Comparison of ENCODE assay signal across 26 cellular contexts in the genomic region with DNA sequence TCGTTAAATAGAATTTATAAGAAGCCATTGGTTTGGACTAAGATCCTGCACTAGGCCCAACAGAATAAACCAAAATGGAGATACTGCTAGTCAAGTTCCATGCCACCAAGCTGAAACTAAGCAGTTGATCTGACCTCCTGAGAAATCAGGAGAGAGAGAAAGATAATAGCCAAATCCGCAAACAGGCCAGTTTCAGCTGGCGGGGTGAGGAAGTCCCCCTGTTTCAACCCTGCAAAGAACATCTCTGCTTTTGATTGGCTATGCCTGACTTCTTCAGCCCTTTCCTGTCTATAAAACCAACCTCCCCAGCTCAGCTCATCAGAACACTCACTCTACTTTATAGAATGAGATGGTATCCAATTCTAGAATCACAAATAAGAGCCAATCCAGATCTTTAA.
DNase-seq lines count a peak whose midpoint lies in the region; ATAC-seq and TF ChIP-seq lines count a peak whose summit lies in the region.
"Had no signal": no experiment of that assay in that cellular context is flagged by ENCODE, and none has a peak within 500 bp of the region (broad histone marks: within the 10 kb centered on the region; RNA-seq: fewer than 3 reads in every experiment).

No MANE protein-coding gene starts in this region.

- no peaks in the 10 kb centered on the region for H3K9me3 ChIP-seq in right cardiac atrium (ENCODE audit: control insufficient read depth, low read length)
- H3K9me3 ChIP-seq in sigmoid colon = no peaks in the 10 kb centered on the region
- H3K9me3 ChIP-seq: upper lobe of right lung had no signal

- intact Hi-C loops in right cardiac atrium (cut with DNase I) (no loop called here), Right ventricle myocardium inferior (cut with DNase I) (loop anchor here (5.0 to 10.0 kb wide), 2 partner anchors 356 to 539 kb away; no protein-coding TSS in a partner anchor), sigmoid colon (cut with DNase I) (no loop called here)

- H3K27ac ChIP-seq in right cardiac atrium (ENCODE audit: low read length) = peak overlapping the region; percentile 87
- H3K27ac ChIP-seq in sigmoid colon = peak overlapping the region; percentile 26 to 52 (median 51)
- H3K27ac ChIP-seq: A549 had no signal

- H3K4me1 ChIP-seq in right cardiac atrium (ENCODE audit: control insufficient read depth, insufficient read depth, low read length) = peaks cover 5% of the 10 kb centered on the region
- H3K4me1 ChIP-seq in sigmoid colon = peaks cover 0 to 40% (median 25%) of the 10 kb centered on the region in 4 donors
- H3K4me1 ChIP-seq: A549 had no signal

- no peaks in the 10 kb centered on the region for H3K36me3 ChIP-seq in sigmoid colon
- H3K36me3 ChIP-seq: upper lobe of right lung had no signal

- H3K27me3 ChIP-seq in right cardiac atrium (ENCODE audit: control insufficient read depth, insufficient read depth) (no peaks in the 10 kb centered on the region), sigmoid colon (no peaks in the 10 kb centered on the region)
- H3K27me3 ChIP-seq: upper lobe of right lung had no signal

- TF ChIP-seq CTCF in sigmoid colon (IDR thresholded peaks at IDR 0.05) = no peak

- WGBS in right cardiac atrium = 98% methylated on average over 3 of the region's 3 CpGs
- 97 to 99% methylated on average over 3 of the region's 3 CpGs for WGBS in sigmoid colon, 2 donors

- ATAC-seq in right cardiac atrium = no peak
- no peak for ATAC-seq in Right ventricle myocardium inferior
- peak; percentile 10 for ATAC-seq in left lobe of liver
- ATAC-seq in GM21528 (IDR thresholded peaks at IDR 0.05; ENCODE audit: low FRiP score, unreplicated experiment) = no peak
- no peak for ATAC-seq in GM19463 (IDR thresholded peaks at IDR 0.05; ENCODE audit: unreplicated experiment)
- ATAC-seq: activated CD8-positive, alpha-beta T cell treated with anti-CD3 and anti-CD28 coated beads for 36 hours; GM23338 had no signal

- TF ChIP-seq EP300 in sigmoid colon (IDR thresholded peaks at IDR 0.05) = no peak

- DNase-seq in right cardiac atrium (no peak), Right ventricle myocardium inferior (ENCODE audit: missing footprints) (no peak), left lobe of liver (ENCODE audit: low spot score) (no peak), sigmoid colon (no peak), GM03348 (ENCODE audit: low spot score) (no peak)
- DNase-seq in activated CD4-positive, alpha-beta T cell treated with anti-CD3 and anti-CD28 coated beads, Interleukin-2, amount 50 U/mL, for 4 hours = no peak
- DNase-seq: activated CD8-positive, alpha-beta memory T cell treated with anti-CD3 and anti-CD28 coated beads, Interleukin-2, amount 50 U/mL, for 48 hours; activated CD8-positive, alpha-beta T cell treated with anti-CD3 and anti-CD28 coated beads for 36 hours; activated naive CD4-positive, alpha-beta T cell treated with anti-CD3 and anti-CD28 coated beads, Interleukin-2, amount 50 U/mL, for 16 hours; amygdala; CD4-positive, alpha-beta memory T cell; DND-41; effector CD4-positive, alpha-beta T cell; HFFc6; kidney glomerular epithelial cell; NCI-H1048; NCI-H1694 treated with DMSO at 0.1 percent for 48 hours; NCI-H82; stimulated activated CD4-positive, alpha-beta T cell treated with anti-CD3 and anti-CD28 coated beads, Interleukin-15, amount 100 ng/mL, for 24 hours; stimulated activated CD4-positive, alpha-beta T cell treated with anti-CD3 and anti-CD28 coated beads, Interleukin-4, amount 100 ng/mL, for 4 hours; SW 1271; upper lobe of right lung had no signal

- H3K4me3 ChIP-seq in right cardiac atrium (ENCODE audit: low read length) (no peak overlapping the region), sigmoid colon (no peak overlapping the region)
- H3K4me3 ChIP-seq: A549, GM23338, upper lobe of right lung had no signal

- TF ChIP-seq POLR2A in sigmoid colon (IDR thresholded peaks at IDR 0.05) = no peak
